In genomic region chr5:142972064-142972463, GRCh38 we compare ENCODE assay signal across 19 cellular contexts.
DNase-seq lines count a peak whose midpoint lies in the region; ATAC-seq and TF ChIP-seq lines count a peak whose summit lies in the region.
"Had no signal": no experiment of that assay in that cellular context is flagged by ENCODE, and none has a peak within 500 bp of the region (broad histone marks: within the 10 kb centered on the region; RNA-seq: fewer than 3 reads in every experiment).

No MANE protein-coding gene starts in this region.

- intact Hi-C loops in CD4-positive, alpha-beta memory T cell (cut with micrococcal nuclease), result no loop called here

- no peak overlapping the region for H4K8ac ChIP-seq in mesendoderm (ENCODE audit: low read depth, low read length)

- ATAC-seq in T-cell (replicated peaks in 1 of 4), result no peak
- ATAC-seq: HepG2 had no signal

- no peak overlapping the region for H3K4ac ChIP-seq in mesendoderm (ENCODE audit: low read depth, low read length)

- H3K23ac ChIP-seq in mesendoderm (ENCODE audit: low read length), result no peak overlapping the region

- H3K27me3 Mint-ChIP-seq in CD4-positive, alpha-beta memory T cell, result no peaks in the 10 kb centered on the region
- no peaks in the 10 kb centered on the region for H3K27me3 Mint-ChIP-seq in T-cell

- H2AK5ac ChIP-seq in mesendoderm (ENCODE audit: low read length), result no peak overlapping the region

- no peak for DNase-seq in CD4-positive, alpha-beta memory T cell
- DNase-seq in T-cell (no peak), mesendoderm (no peak), smooth muscle cell (lab: John Stamatoyannopoulos, UW; ENCODE audit: unreplicated experiment) (no peak), RPMI8226 (no peak), islet precursor cell (no peak)
- DNase-seq: BE2C; Caco-2; H9; NCI-H1436; NCI-H2081; NCI-H2227 treated with DMSO at 0.1 percent for 48 hours; NCI-H526 treated with DMSO at 0.1 percent for 48 hours; NK-92 treated with Interleukin-12 subunit alpha and Interleukin-12 subunit beta, amount 100 ng/mL, for 24 hours; OCI-M1 had no signal

- H3K4me3 Mint-ChIP-seq in CD4-positive, alpha-beta memory T cell, result peak overlapping the region in 3 of 8 donors; percentile 17 to 34 (median 18)
- H3K4me3 Mint-ChIP-seq in T-cell, result no peak overlapping the region
- H3K4me3 Mint-ChIP-seq: H9 had no signal

- H3K4me1 ChIP-seq in BLaER1, result peaks cover 82% of the 10 kb centered on the region
- H3K4me1 ChIP-seq in CD4-positive, alpha-beta memory T cell (ENCODE audit: insufficient read depth, low read length), result peaks cover 47% of the 10 kb centered on the region
- H3K4me1 ChIP-seq in mesendoderm (ENCODE audit: control insufficient read depth, low read depth, low read length), result no peaks in the 10 kb centered on the region
- H3K4me1 ChIP-seq in smooth muscle cell (ENCODE audit: low read depth), result no peaks in the 10 kb centered on the region
- H3K4me1 ChIP-seq: Caco-2 had no signal

- no peak overlapping the region for H3K18ac ChIP-seq in mesendoderm (ENCODE audit: low read length)

- peak overlapping the region; percentile 79 for H2BK5ac ChIP-seq in mesendoderm (ENCODE audit: low read length)

- H3K56ac ChIP-seq in mesendoderm (ENCODE audit: low read length), result no peak overlapping the region

- H3F3A ChIP-seq in smooth muscle cell (ENCODE audit: low read depth), result peaks cover 15% of the 10 kb centered on the region

- H3K79me1 ChIP-seq in mesendoderm (ENCODE audit: low read length), result no peaks in the 10 kb centered on the region

- no peak for TF ChIP-seq CTCF in smooth muscle cell (IDR thresholded peaks at IDR 0.05; ENCODE audit: borderline replicate concordance, insufficient read depth, poor library complexity, severe bottlenecking)

- H3K4me1 Mint-ChIP-seq in CD4-positive, alpha-beta memory T cell, result peaks cover 26 to 72% (median 39%) of the 10 kb centered on the region in 4 donors
- peaks cover 22 to 63% (median 50%) of the 10 kb centered on the region in 3 donors for H3K4me1 Mint-ChIP-seq in T-cell

- H3K36me3 ChIP-seq in BLaER1 (0 out of 2 replicates have a peak, but pooled peaks cover 5% of the 10 kb centered on the region), mesendoderm (ENCODE audit: control insufficient read depth, insufficient read depth, low read length) (no peaks in the 10 kb centered on the region), smooth muscle cell (ENCODE audit: low read depth) (no peaks in the 10 kb centered on the region)
- no peaks in the 10 kb centered on the region for H3K36me3 ChIP-seq in CD4-positive, alpha-beta memory T cell (ENCODE audit: insufficient read depth, low read length)
- H3K36me3 ChIP-seq: BE2C, SJSA1 had no signal

- CTCF ChIA-PET in CD4-positive, alpha-beta memory T cell (lab: Charles Lee; ENCODE audit: partially characterized antibody), result interaction anchor here (0.9 to 1.6 kb wide), 3 partner anchors 9 to 31 kb away, joined by 3 to 4 read pairs (median 3); no protein-coding TSS in a partner anchor
- CTCF ChIA-PET in T-cell (lab: Charles Lee), result no interaction called here

- peaks cover 2 to 4% of the 10 kb centered on the region in 2 donors for H3K36me3 Mint-ChIP-seq in CD4-positive, alpha-beta memory T cell
- peaks cover 17% of the 10 kb centered on the region for H3K36me3 Mint-ChIP-seq in T-cell

- H4K20me1 ChIP-seq in BLaER1, result no peaks in the 10 kb centered on the region
- H4K20me1 ChIP-seq in smooth muscle cell (ENCODE audit: low read depth), result no peaks in the 10 kb centered on the region

- H3K4me3 ChIP-seq in BLaER1 (no peak overlapping the region), mesendoderm (ENCODE audit: low read length) (no peak overlapping the region), smooth muscle cell (no peak overlapping the region)
- no peak overlapping the region for H3K4me3 ChIP-seq in CD4-positive, alpha-beta memory T cell (ENCODE audit: low read length in 2 of 2)
- H3K4me3 ChIP-seq: SJSA1 had no signal

- H2BK120ac ChIP-seq in mesendoderm (ENCODE audit: low read depth, low read length), result peak overlapping the region; percentile 23

- H3K27me3 ChIP-seq in BLaER1 (no peaks in the 10 kb centered on the region), mesendoderm (ENCODE audit: insufficient read depth, low read length, poor library complexity) (no peaks in the 10 kb centered on the region), smooth muscle cell (ENCODE audit: low read depth) (no peaks in the 10 kb centered on the region)
- no peaks in the 10 kb centered on the region for H3K27me3 ChIP-seq in CD4-positive, alpha-beta memory T cell (ENCODE audit: insufficient read depth, low read length)
- H3K27me3 ChIP-seq: BE2C, SJSA1 had no signal

- H3K27ac ChIP-seq in BLaER1 (peak overlapping the region; percentile 70), mesendoderm (ENCODE audit: low read depth, low read length) (peak overlapping the region; percentile 77), smooth muscle cell (ENCODE audit: low read depth) (no peak overlapping the region)
- H3K27ac ChIP-seq in CD4-positive, alpha-beta memory T cell (ENCODE audit: low read depth, low read length), result no peak overlapping the region
- H3K27ac ChIP-seq: RWPE1, SJSA1 had no signal

- peaks cover 0 to 3% (median 0%) of the 10 kb centered on the region in 8 donors for H3K9me3 Mint-ChIP-seq in CD4-positive, alpha-beta memory T cell
- no peaks in the 10 kb centered on the region for H3K9me3 Mint-ChIP-seq in T-cell
- H3K9me3 Mint-ChIP-seq: H9 had no signal

- no peak overlapping the region for H2BK15ac ChIP-seq in mesendoderm (replicated peaks; ENCODE audit: low read depth)

- WGBS in mesendoderm (ENCODE audit: extremely low coverage, insufficient coverage, low lambda C conversion rate), result no CpG with 5 or more reads among the region's 5 CpGs
- 93% methylated on average over 5 of the region's 5 CpGs for WGBS in smooth muscle cell (ENCODE audit: low lambda C conversion rate)

- H3K27ac Mint-ChIP-seq in CD4-positive, alpha-beta memory T cell, result peak overlapping the region in 6 of 7 donors; percentile 29 to 87 (median 70)
- peak overlapping the region; percentile 68 to 79 for H3K27ac Mint-ChIP-seq in T-cell

- H3K9ac ChIP-seq in BLaER1 (peak overlapping the region; percentile 6; the same call in 1 of the 2 replicates), mesendoderm (ENCODE audit: low read length) (no peak overlapping the region), smooth muscle cell (ENCODE audit: low read depth) (no peak overlapping the region)

- POLR2A ChIA-PET in CD4-positive, alpha-beta memory T cell (lab: Charles Lee; ENCODE audit: partially characterized antibody), result interaction anchor here (1.2 to 1.6 kb wide), 2 partner anchors 31 to 37 kb away, joined by 6 to 7 read pairs; no protein-coding TSS in a partner anchor
- POLR2A ChIA-PET in T-cell (lab: Charles Lee), result no interaction called here

- H3K9me3 ChIP-seq in BLaER1 (peaks cover 13% of the 10 kb centered on the region), smooth muscle cell (replicated peaks; ENCODE audit: low read depth) (no peaks in the 10 kb centered on the region)
- H3K9me3 ChIP-seq in CD4-positive, alpha-beta memory T cell (ENCODE audit: control insufficient read depth in 1 of 2, low read length in 2 of 2), result no peaks in the 10 kb centered on the region
- H3K9me3 ChIP-seq: BE2C, Caco-2, SJSA1 had no signal

- no peak overlapping the region for H4K5ac ChIP-seq in mesendoderm (ENCODE audit: low read length)

- no peak overlapping the region for H2AFZ ChIP-seq in smooth muscle cell (ENCODE audit: low read depth)

- H3K4me2 ChIP-seq in BLaER1 (peak overlapping the region; percentile 57), mesendoderm (ENCODE audit: low read length) (no peak overlapping the region), smooth muscle cell (no peak overlapping the region)

- H3K79me2 ChIP-seq in mesendoderm (ENCODE audit: control insufficient read depth, insufficient read depth, low read length) (no peaks in the 10 kb centered on the region), smooth muscle cell (ENCODE audit: low read depth) (no peaks in the 10 kb centered on the region)

Comparison
In these comparisons a context has a peak if more than half of its experiments do, and no peak if none do; other contexts are left out.
1. H3K27ac ChIP-seq: peak in BLaER1 (single experiment) and mesendoderm (single experiment); none in CD4-positive, alpha-beta memory T cell (single experiment) and smooth muscle cell (single experiment).